1 cellular context compared by ENCODE assay signal in the genomic region with DNA sequence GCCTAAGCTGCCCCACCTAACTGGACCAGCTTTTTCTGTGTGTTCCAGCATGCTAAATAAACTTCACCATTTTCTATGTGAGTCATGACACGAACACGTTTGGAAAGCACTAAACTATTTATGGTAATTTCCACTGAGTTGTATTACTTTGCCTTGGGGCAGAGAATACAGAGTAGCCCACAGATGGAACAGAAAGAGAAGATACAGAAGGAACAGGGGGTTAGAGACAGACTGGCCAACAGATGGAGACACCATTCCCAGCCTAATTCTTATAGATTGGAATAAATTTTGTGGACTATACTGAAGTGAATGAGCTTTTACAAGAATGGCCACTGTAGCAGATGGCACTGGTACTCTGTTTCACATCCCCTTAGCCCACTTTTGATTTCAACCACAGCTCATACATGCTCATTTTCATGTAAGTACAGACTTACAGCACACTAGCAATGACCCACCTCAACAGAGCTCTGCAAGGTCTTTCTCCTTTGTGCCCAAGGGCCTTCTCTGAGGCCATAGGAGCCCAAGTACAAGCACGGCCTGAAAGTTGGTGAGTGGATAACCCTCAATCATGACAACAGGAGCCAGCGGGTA.
TF ChIP-seq lines count a peak whose summit lies in the region.

No MANE protein-coding gene starts in this region.

TF ChIP-seq in GM23338, 12 proteins besides CTCF, POLR2A, EP300 and RAD21 (continued from another document):
- TF ChIP-seq, protein P1, sequence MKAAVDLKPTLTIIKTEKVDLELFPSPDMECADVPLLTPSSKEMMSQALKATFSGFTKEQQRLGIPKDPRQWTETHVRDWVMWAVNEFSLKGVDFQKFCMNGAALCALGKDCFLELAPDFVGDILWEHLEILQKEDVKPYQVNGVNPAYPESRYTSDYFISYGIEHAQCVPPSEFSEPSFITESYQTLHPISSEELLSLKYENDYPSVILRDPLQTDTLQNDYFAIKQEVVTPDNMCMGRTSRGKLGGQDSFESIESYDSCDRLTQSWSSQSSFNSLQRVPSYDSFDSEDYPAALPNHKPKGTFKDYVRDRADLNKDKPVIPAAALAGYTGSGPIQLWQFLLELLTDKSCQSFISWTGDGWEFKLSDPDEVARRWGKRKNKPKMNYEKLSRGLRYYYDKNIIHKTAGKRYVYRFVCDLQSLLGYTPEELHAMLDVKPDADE (IDR thresholded peaks at IDR 0.05): no peak
